ENCODE assay signal across 26 cellular contexts in genomic region chr12:53462935-53463334, GRCh38. TPM values are rescaled to one million over a fixed set of nuclear protein-coding genes. Genes with fewer than 3 reads are reported as not detected.
A peak's percentile ranks its signal among the peaks of the same experiment; 100 is the strongest.
DNase-seq lines count a peak whose midpoint lies in the region; ATAC-seq and TF ChIP-seq lines count a peak whose summit lies in the region.
"Had no signal": no experiment of that assay in that cellular context is flagged by ENCODE, and none has a peak within 500 bp of the region (broad histone marks: within the 10 kb centered on the region; RNA-seq: fewer than 3 reads in every experiment).

No MANE protein-coding gene starts in this region.

- H3K4me1 ChIP-seq in effector memory CD4-positive, alpha-beta T cell (ENCODE audit: control insufficient read depth, insufficient read depth, low read length, poor library complexity, severe bottlenecking) = no peaks in the 10 kb centered on the region
- H3K4me1 ChIP-seq: SJSA1, thyroid gland had no signal

- no peaks in the 10 kb centered on the region for H3K27me3 ChIP-seq in effector memory CD4-positive, alpha-beta T cell (replicated peaks; ENCODE audit: control insufficient read depth, insufficient read depth, low read length, poor library complexity, severe bottlenecking)
- H3K27me3 ChIP-seq: SJSA1, thyroid gland had no signal

- no peak for ATAC-seq in natural killer cell
- no peak for ATAC-seq in natural killer cell treated with Interleukin-12 subunit alpha and Interleukin-12 subunit beta and Interleukin-15 and Interleukin-18, amount 100 ng/mL, for 72 hours
- ATAC-seq in T-helper 17 cell = no peak
- no peak for ATAC-seq in HG02973 (IDR thresholded peaks at IDR 0.05; ENCODE audit: unreplicated experiment)
- ATAC-seq: naive thymus-derived CD4-positive, alpha-beta T cell; stimulated activated naive CD8-positive, alpha-beta T cell treated with anti-CD3 and anti-CD28 coated beads, Interleukin-15, amount 100 ng/mL, for 72 hours; T-cell had no signal

- H3K4me3 Mint-ChIP-seq in natural killer cell (no peak overlapping the region), T-helper 17 cell (no peak overlapping the region)
- no peak overlapping the region for H3K4me3 Mint-ChIP-seq in natural killer cell treated with Interleukin-12 subunit alpha and Interleukin-12 subunit beta and Interleukin-15 and Interleukin-18, amount 100 ng/mL, for 72 hours
- H3K4me3 Mint-ChIP-seq: activated CD4-positive, alpha-beta memory T cell treated with anti-CD3 and anti-CD28 coated beads, Interleukin-2, amount 10 ng/mL, durations not matched to agents 7 days and 5 days; CD14-positive monocyte; naive thymus-derived CD4-positive, alpha-beta T cell; stimulated activated naive CD8-positive, alpha-beta T cell treated with anti-CD3 and anti-CD28 coated beads, Interleukin-15, amount 100 ng/mL, for 72 hours; T-cell had no signal

- peak overlapping the region; percentile 16 for H3K27ac ChIP-seq in epithelial cell of prostate
- H3K27ac ChIP-seq in effector memory CD4-positive, alpha-beta T cell (ENCODE audit: insufficient read depth, low read length, poor library complexity, severe bottlenecking) = no peak overlapping the region
- H3K27ac ChIP-seq: SJSA1, thyroid gland had no signal

- DNase-seq in natural killer cell (no peak), T-helper 17 cell (no peak), epithelial cell of prostate (ENCODE audit: low read depth, low spot score) (no peak), NCI-H2196 treated with DMSO at 0.1 percent for 48 hours (lab: John Stamatoyannopoulos, UW; ENCODE audit: unreplicated experiment) (no peak)
- DNase-seq in natural killer cell treated with Interleukin-12 subunit alpha and Interleukin-12 subunit beta and Interleukin-15 and Interleukin-18, amount 100 ng/mL, for 72 hours (ENCODE audit: low spot score) = no peak
- DNase-seq in effector memory CD4-positive, alpha-beta T cell = no peak
- DNase-seq: activated CD4-positive, alpha-beta memory T cell treated with anti-CD3 and anti-CD28 coated beads, Interleukin-2, amount 10 ng/mL, durations not matched to agents 7 days and 5 days; activated CD4-positive, CD25-positive, alpha-beta regulatory T cell treated with anti-CD3 and anti-CD28 coated beads, Interleukin-2, amount 50 U/mL, for 72 hours; activated naive CD4-positive, alpha-beta T cell; anterior cingulate cortex; caudate nucleus; IMR-90; naive thymus-derived CD4-positive, alpha-beta T cell; NCI-H1417 treated with DMSO at 0.1 percent for 48 hours; NCI-H510A; retina; stimulated activated CD4-positive, alpha-beta T cell treated with anti-CD3 and anti-CD28 coated beads, Interleukin-4, amount 100 ng/mL, for 4 hours; stimulated activated naive CD8-positive, alpha-beta T cell treated with anti-CD3 and anti-CD28 coated beads, Interleukin-15, amount 100 ng/mL, for 72 hours; T-cell; thyroid gland had no signal

- H3K4me1 Mint-ChIP-seq in natural killer cell = peaks cover 34 to 37% of the 10 kb centered on the region in 2 donors
- H3K4me1 Mint-ChIP-seq in natural killer cell treated with Interleukin-12 subunit alpha and Interleukin-12 subunit beta and Interleukin-15 and Interleukin-18, amount 100 ng/mL, for 72 hours (ENCODE audit: low read depth in 2 of 2) = peaks cover 39 to 41% of the 10 kb centered on the region in 2 donors
- H3K4me1 Mint-ChIP-seq in T-helper 17 cell = peaks cover 36% of the 10 kb centered on the region
- H3K4me1 Mint-ChIP-seq: CD14-positive monocyte had no signal

- intact Hi-C loops in natural killer cell (cut with micrococcal nuclease) = no loop called here

- no peak for TF ChIP-seq CTCF in natural killer cell (IDR thresholded peaks at IDR 0.05)

- H3K36me3 Mint-ChIP-seq in natural killer cell (peaks cover 38% of the 10 kb centered on the region), T-helper 17 cell (ENCODE audit: low read depth) (peaks cover 12% of the 10 kb centered on the region)
- H3K36me3 Mint-ChIP-seq in natural killer cell treated with Interleukin-12 subunit alpha and Interleukin-12 subunit beta and Interleukin-15 and Interleukin-18, amount 100 ng/mL, for 72 hours = peaks cover 68% of the 10 kb centered on the region

- H3K4me3 ChIP-seq in effector memory CD4-positive, alpha-beta T cell (ENCODE audit: insufficient read depth, low read depth, low read length, poor library complexity, severe bottlenecking) = no peak overlapping the region
- H3K4me3 ChIP-seq: SJSA1, thyroid gland had no signal

- H3K27ac Mint-ChIP-seq in natural killer cell (peak overlapping the region; percentile 22 to 41), T-helper 17 cell (peak overlapping the region; percentile 63)
- no peak overlapping the region for H3K27ac Mint-ChIP-seq in natural killer cell treated with Interleukin-12 subunit alpha and Interleukin-12 subunit beta and Interleukin-15 and Interleukin-18, amount 100 ng/mL, for 72 hours
- H3K27ac Mint-ChIP-seq: activated CD4-positive, alpha-beta memory T cell treated with anti-CD3 and anti-CD28 coated beads, Interleukin-2, amount 10 ng/mL, durations not matched to agents 7 days and 5 days had no signal

- no peaks in the 10 kb centered on the region for H3K9me3 ChIP-seq in T-helper 17 cell (ENCODE audit: control insufficient read depth, low read length, poor library complexity, severe bottlenecking)
- no peaks in the 10 kb centered on the region for H3K9me3 ChIP-seq in effector memory CD4-positive, alpha-beta T cell (ENCODE audit: control insufficient read depth, low read length)
- H3K9me3 ChIP-seq: SJSA1, thyroid gland had no signal

- H3K36me3 ChIP-seq in effector memory CD4-positive, alpha-beta T cell (ENCODE audit: control insufficient read depth, insufficient read depth, low read length) = peaks cover 99% of the 10 kb centered on the region

- no peaks in the 10 kb centered on the region for H3K9me3 Mint-ChIP-seq in natural killer cell
- no peaks in the 10 kb centered on the region for H3K9me3 Mint-ChIP-seq in natural killer cell treated with Interleukin-12 subunit alpha and Interleukin-12 subunit beta and Interleukin-15 and Interleukin-18, amount 100 ng/mL, for 72 hours
- H3K9me3 Mint-ChIP-seq: activated CD4-positive, alpha-beta memory T cell treated with anti-CD3 and anti-CD28 coated beads, Interleukin-2, amount 10 ng/mL, durations not matched to agents 7 days and 5 days; CD14-positive monocyte; naive thymus-derived CD4-positive, alpha-beta T cell; stimulated activated naive CD8-positive, alpha-beta T cell treated with anti-CD3 and anti-CD28 coated beads, Interleukin-15, amount 100 ng/mL, for 72 hours; T-cell had no signal

- no peaks in the 10 kb centered on the region for H3K27me3 Mint-ChIP-seq in natural killer cell (ENCODE audit: low read depth in 2 of 2)
- H3K27me3 Mint-ChIP-seq in natural killer cell treated with Interleukin-12 subunit alpha and Interleukin-12 subunit beta and Interleukin-15 and Interleukin-18, amount 100 ng/mL, for 72 hours = no peaks in the 10 kb centered on the region
- no peaks in the 10 kb centered on the region for H3K27me3 Mint-ChIP-seq in T-helper 17 cell
- H3K27me3 Mint-ChIP-seq: activated CD4-positive, alpha-beta memory T cell treated with anti-CD3 and anti-CD28 coated beads, Interleukin-2, amount 10 ng/mL, durations not matched to agents 7 days and 5 days; naive thymus-derived CD4-positive, alpha-beta T cell; stimulated activated naive CD8-positive, alpha-beta T cell treated with anti-CD3 and anti-CD28 coated beads, Interleukin-15, amount 100 ng/mL, for 72 hours; T-cell had no signal

RNA-seq across cellular contexts. Expression of gene PCBP2, which starts 11.0 kb away (rescaled TPM):
- total RNA-seq in natural killer cell (1,000 to 10,000 TPM in 1 of 3 donors, 100 to 1,000 TPM in 2; 910 to 1,083 (median 943) TPM), T-helper 17 cell (1,000 to 10,000 TPM; 1,028 to 1,089 TPM)
- 100 to 1,000 TPM; 641 to 747 TPM for total RNA-seq in natural killer cell treated with Interleukin-12 subunit alpha and Interleukin-12 subunit beta and Interleukin-15 and Interleukin-18, amount 100 ng/mL, for 72 hours

RNA-seq across cellular contexts. Expression of gene PRR13, which starts 21.4 kb away (rescaled TPM):
- 100 to 1,000 TPM; 214 to 233 (median 231) TPM for total RNA-seq in natural killer cell
- 100 to 1,000 TPM; 206 to 353 TPM for total RNA-seq in natural killer cell treated with Interleukin-12 subunit alpha and Interleukin-12 subunit beta and Interleukin-15 and Interleukin-18, amount 100 ng/mL, for 72 hours
- total RNA-seq in T-helper 17 cell = 100 to 1,000 TPM; 168 to 188 TPM

RNA-seq across cellular contexts. Expression of gene MAP3K12, which starts 36.3 kb away (rescaled TPM):
- total RNA-seq in natural killer cell (10 to 100 TPM; 15.3 to 21.8 (median 21.8) TPM), T-helper 17 cell (10 to 100 TPM; 25.5 to 28.6 TPM)
- 10 to 100 TPM; 13.1 to 13.3 TPM for total RNA-seq in natural killer cell treated with Interleukin-12 subunit alpha and Interleukin-12 subunit beta and Interleukin-15 and Interleukin-18, amount 100 ng/mL, for 72 hours

RNA-seq across cellular contexts. Expression of gene TARBP2, which starts 38.1 kb away (rescaled TPM):
- total RNA-seq in natural killer cell = 10 to 100 TPM; 23.8 to 35.1 (median 33.7) TPM
- 10 to 100 TPM; 33.8 to 56.7 TPM for total RNA-seq in natural killer cell treated with Interleukin-12 subunit alpha and Interleukin-12 subunit beta and Interleukin-15 and Interleukin-18, amount 100 ng/mL, for 72 hours
- 10 to 100 TPM; 28.4 to 29.3 TPM for total RNA-seq in T-helper 17 cell

RNA-seq across cellular contexts. Expression of gene AMHR2, which starts 39.3 kb away (rescaled TPM):
- total RNA-seq in natural killer cell (not detected), T-helper 17 cell (not detected)
- not detected for total RNA-seq in natural killer cell treated with Interleukin-12 subunit alpha and Interleukin-12 subunit beta and Interleukin-15 and Interleukin-18, amount 100 ng/mL, for 72 hours
- total RNA-seq: activated CD4-positive, alpha-beta memory T cell treated with anti-CD3 and anti-CD28 coated beads, Interleukin-2, amount 10 ng/mL, durations not matched to agents 7 days and 5 days; dermis microvascular lymphatic vessel endothelial cell; IMR-90; M059J; naive thymus-derived CD4-positive, alpha-beta T cell; osteoblast; SJSA1 had no signal

Comparison
In these comparisons a context has a peak if more than half of its experiments do, and no peak if none do; other contexts are left out.
1. H3K27ac Mint-ChIP-seq: peak in natural killer cell (2 of 2) and T-helper 17 cell (single experiment); none in natural killer cell treated with Interleukin-12 subunit alpha and Interleukin-12 subunit beta and Interleukin-15 and Interleukin-18, amount 100 ng/mL, for 72 hours (0 of 2).